In genomic region chr14:20044243-20044642, GRCh38 we compare ENCODE assay signal across 1 cellular context.
A peak's percentile ranks its signal among the peaks of the same experiment; 100 is the strongest.
TF ChIP-seq lines count a peak whose summit lies in the region.

No MANE protein-coding gene starts in this region.

TF ChIP-seq in K562, 482 proteins besides CTCF, POLR2A, EP300 and RAD21 (continued from another document):
- no peak for TF ChIP-seq ZNF407 (IDR thresholded peaks at IDR 0.05; ENCODE audit: low read depth)
- no peak for TF ChIP-seq ZNF699 (CRISPR knock-in tag; IDR thresholded peaks at IDR 0.05; ENCODE audit: insufficient replicate concordance)
- no peak for TF ChIP-seq ZFP1 (CRISPR knock-in tag; IDR thresholded peaks at IDR 0.05)
- no peak for TF ChIP-seq MECOM (CRISPR knock-in tag; IDR thresholded peaks at IDR 0.05)
- TF ChIP-seq MAFK (IDR thresholded peaks at IDR 0.05; ENCODE audit: low read length), result no peak
- no peak for TF ChIP-seq ZNF140 (CRISPR knock-in tag; IDR thresholded peaks at IDR 0.05)
- no peak for TF ChIP-seq ZBTB17 (CRISPR knock-in tag; IDR thresholded peaks at IDR 0.05)
- TF ChIP-seq ZNF263 (CRISPR knock-in tag; IDR thresholded peaks at IDR 0.05; ENCODE audit: borderline replicate concordance), result no peak
- TF ChIP-seq SNRNP70 (optimal IDR thresholded peaks at IDR 0.05; ENCODE audit: low read depth, low read length), result no peak
- no peak for TF ChIP-seq MYNN (IDR thresholded peaks at IDR 0.05)
- TF ChIP-seq MYNN (CRISPR knock-in tag; IDR thresholded peaks at IDR 0.05), result no peak
- no peak for TF ChIP-seq MEF2D (tag; conservative IDR thresholded peaks at IDR 0.05; ENCODE audit: low read depth)
- TF ChIP-seq NFXL1 (CRISPR knock-in tag; IDR thresholded peaks at IDR 0.05), result no peak
- no peak for TF ChIP-seq ZNF224 (CRISPR knock-in tag; IDR thresholded peaks at IDR 0.05)
- TF ChIP-seq BRF2 (IDR thresholded peaks at IDR 0.05; ENCODE audit: borderline replicate concordance, insufficient read depth, insufficient read length), result no peak
- TF ChIP-seq PCBP1 (IDR thresholded peaks at IDR 0.05; ENCODE audit: low read depth, low read length, poor library complexity, severe bottlenecking), result no peak
- no peak for TF ChIP-seq HNRNPUL1 (IDR thresholded peaks at IDR 0.05; ENCODE audit: low read length)
- no peak for TF ChIP-seq HES1 (IDR thresholded peaks at IDR 0.05; ENCODE audit: low read depth)
- peak; percentile 28; the same call in 1 of the 2 replicates for TF ChIP-seq ATF7 (IDR thresholded peaks at IDR 0.05)
- no peak for TF ChIP-seq BCL6 (CRISPR knock-in tag; IDR thresholded peaks at IDR 0.05)
- no peak for TF ChIP-seq NCOA4 (IDR thresholded peaks at IDR 0.05; ENCODE audit: partially characterized antibody)
- TF ChIP-seq CLOCK (CRISPR knock-in tag; IDR thresholded peaks at IDR 0.05; ENCODE audit: borderline replicate concordance), result no peak
- TF ChIP-seq SREBF2 (CRISPR knock-in tag; IDR thresholded peaks at IDR 0.05), result no peak
- TF ChIP-seq FOS (IDR thresholded peaks at IDR 0.05; ENCODE audit: extremely low read depth, insufficient read length), result peak; percentile 8
- no peak for TF ChIP-seq RBBP5 (IDR thresholded peaks at IDR 0.05; ENCODE audit: borderline replicate concordance, insufficient read depth, low read length, poor library complexity, severe bottlenecking)
- TF ChIP-seq ETS2 (tag; IDR thresholded peaks at IDR 0.05; ENCODE audit: borderline replicate concordance, poor library complexity, severe bottlenecking), result no peak
- no peak for TF ChIP-seq MYC (IDR thresholded peaks at IDR 0.05; ENCODE audit: low read depth, low read length)
- no peak for TF ChIP-seq MYC (CRISPR knock-in tag; IDR thresholded peaks at IDR 0.05; ENCODE audit: borderline replicate concordance, low read depth)
- TF ChIP-seq FOXK2 (conservative IDR thresholded peaks at IDR 0.05 in 1 of 2, IDR thresholded peaks at IDR 0.05 in 1 of 2; ENCODE audit: low read depth in 2 of 2), result 0 out of 4 replicates have a peak, but pooled peaks of 1 of the 2 experiments have one; percentile 16
- no peak for TF ChIP-seq HMG20A (CRISPR knock-in tag; conservative IDR thresholded peaks at IDR 0.05)
- TF ChIP-seq POLR3G (IDR thresholded peaks at IDR 0.05; ENCODE audit: extremely low read depth, insufficient read length, insufficient replicate concordance), result no peak
- no peak for TF ChIP-seq SMAD2 (IDR thresholded peaks at IDR 0.05; ENCODE audit: low read depth, low read length)
- TF ChIP-seq E2F5 (CRISPR knock-in tag; IDR thresholded peaks at IDR 0.05), result no peak
- no peak for TF ChIP-seq SRSF3 (IDR thresholded peaks at IDR 0.05; ENCODE audit: insufficient read depth, low read length)
- TF ChIP-seq RERE (CRISPR knock-in tag; IDR thresholded peaks at IDR 0.05; ENCODE audit: borderline replicate concordance), result no peak
- no peak for TF ChIP-seq MNT (conservative IDR thresholded peaks at IDR 0.05)
- TF ChIP-seq SMARCA4 (IDR thresholded peaks at IDR 0.05), result peak; percentile 75; the same call in 1 of the 2 replicates
TF ChIP-seq in K562: peak in this region for 18.
